In the genomic region with DNA sequence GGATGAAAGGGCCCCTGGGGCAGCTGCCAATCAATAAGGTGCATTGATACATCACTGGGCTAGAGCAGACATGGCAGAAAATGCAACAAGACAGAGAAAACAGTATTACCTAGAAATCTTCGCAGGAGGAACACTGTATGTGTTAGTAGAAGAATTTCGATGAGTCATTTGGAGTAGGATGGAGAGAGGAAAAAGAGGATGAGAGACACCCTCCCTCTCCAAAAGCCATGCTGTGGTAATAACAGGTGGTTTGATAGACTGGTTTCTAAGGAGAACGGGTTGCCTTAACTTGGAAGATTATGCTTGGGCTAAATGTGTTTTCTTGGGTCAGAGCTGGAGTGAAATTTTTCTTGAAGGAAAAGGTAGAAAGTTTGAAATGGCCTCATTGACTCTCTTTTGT, we compare ENCODE assay signal across 1 cellular context.
TF ChIP-seq lines count a peak whose summit lies in the region.

No MANE protein-coding gene starts in this region.

TF ChIP-seq in SK-N-SH treated with all-trans-retinoic acid at 6 μM for 48 hours, 23 proteins besides CTCF, POLR2A, EP300 and RAD21 (continued from another document):
- no peak for TF ChIP-seq GLIS3 (CRISPR knock-in tag; IDR thresholded peaks at IDR 0.05)
